ENCODE assay signal across 8 cellular contexts in the genomic region with DNA sequence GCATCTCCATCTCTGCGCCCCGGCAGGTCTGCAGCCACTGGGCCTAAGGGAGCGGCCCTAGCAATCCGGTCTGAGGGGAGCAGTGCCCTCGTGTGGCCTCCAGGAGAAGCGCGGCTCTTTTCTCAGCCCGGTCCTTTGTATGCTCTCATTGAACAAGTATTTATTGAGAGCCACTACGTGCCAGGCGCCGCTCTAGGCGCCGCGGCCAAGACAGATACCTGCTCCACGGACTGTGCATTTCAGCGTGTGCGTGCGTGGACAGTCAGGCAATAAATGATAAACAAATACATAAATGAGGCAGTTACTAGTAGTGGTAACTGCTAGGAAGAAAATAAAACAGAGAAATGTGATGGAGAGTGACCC. TPM values are rescaled to one million over a fixed set of nuclear protein-coding genes. Genes with fewer than 3 reads are reported as not detected.
DNase-seq lines count a peak whose midpoint lies in the region; ATAC-seq, FAIRE-seq and TF ChIP-seq lines count a peak whose summit lies in the region.

No MANE protein-coding gene starts in this region.

- no peak overlapping the region for H3K4me3 ChIP-seq in bronchial epithelial cell (ENCODE audit: low read depth, low read length)

- no peaks in the 10 kb centered on the region for H3K9me3 Mint-ChIP-seq in activated B cell treated with CpG ODN at 0.5 μM for 24 hours

- peak; percentile 89 for ATAC-seq in GM19023 (IDR thresholded peaks at IDR 0.05; ENCODE audit: unreplicated experiment)
- ATAC-seq in HG03159 (IDR thresholded peaks at IDR 0.05; ENCODE audit: unreplicated experiment) = peak; percentile 92
- peak; percentile 99 for ATAC-seq in activated B cell treated with CpG ODN at 0.5 μM for 24 hours (ENCODE audit: low read depth)

- POLR2A ChIA-PET in activated B cell treated with CpG ODN at 0.5 μM for 24 hours (lab: Charles Lee) = no interaction called here

- intact Hi-C loops in activated B cell treated with CpG ODN at 0.5 μM for 24 hours (cut with micrococcal nuclease) = loop anchor here (2.0 kb wide), 1 partner anchor 113 kb away; no protein-coding TSS in a partner anchor

- no peaks in the 10 kb centered on the region for H3K36me3 ChIP-seq in bronchial epithelial cell (ENCODE audit: control insufficient read depth, insufficient read depth, low read length)

- H3K27me3 Mint-ChIP-seq in activated B cell treated with CpG ODN at 0.5 μM for 24 hours = peaks cover 3% of the 10 kb centered on the region

- no peak for TF ChIP-seq CTCF in activated B cell treated with CpG ODN at 0.5 μM for 24 hours (IDR thresholded peaks at IDR 0.05)
- peak; percentile 96 for TF ChIP-seq CTCF in bronchial epithelial cell (IDR thresholded peaks at IDR 0.05; ENCODE audit: insufficient read depth, low read length, severe bottlenecking)

- H3K4me3 Mint-ChIP-seq in activated B cell treated with CpG ODN at 0.5 μM for 24 hours = peak overlapping the region; percentile 44

- FAIRE-seq in bronchial epithelial cell (lab: Jason Lieb, UNC) = no peak

- peaks cover 1% of the 10 kb centered on the region for H3K27me3 ChIP-seq in bronchial epithelial cell (ENCODE audit: control insufficient read depth, insufficient read depth, low read length)

- H3K4me1 Mint-ChIP-seq in activated B cell treated with CpG ODN at 0.5 μM for 24 hours = peaks cover 9% of the 10 kb centered on the region

- no peak overlapping the region for H3K27ac Mint-ChIP-seq in activated B cell treated with CpG ODN at 0.5 μM for 24 hours

- DNase-seq in AG20443 (ENCODE audit: low spot score) (peak; percentile 95), NCI-H2196 treated with DMSO at 0.1 percent for 48 hours (lab: John Stamatoyannopoulos, UW; ENCODE audit: unreplicated experiment) (peak; percentile 79), activated B cell treated with CpG ODN at 0.5 μM for 24 hours (peak; percentile 60), bronchial epithelial cell (ENCODE audit: low read depth) (peak; percentile 79), kidney tubule cell (ENCODE audit: low spot score) (peak; percentile 91)
- DNase-seq in stimulated activated CD4-positive, alpha-beta T cell treated with anti-CD3 and anti-CD28 coated beads, Interleukin-1b, Interleukin-23, amount 100 ng/mL, for 48 hours = peak; percentile 83

- CTCF ChIA-PET in activated B cell treated with CpG ODN at 0.5 μM for 24 hours (lab: Charles Lee) = interaction anchor here (2.4 kb wide), 1 partner anchor 113 kb away, joined by 17 read pairs; no protein-coding TSS in a partner anchor

- no peaks in the 10 kb centered on the region for H3K36me3 Mint-ChIP-seq in activated B cell treated with CpG ODN at 0.5 μM for 24 hours (ENCODE audit: low read depth)

RNA-seq across cellular contexts. Expression of a gene that starts 2.3 kb away (rescaled TPM):
- total RNA-seq in activated B cell treated with CpG ODN at 0.5 μM for 24 hours (not detected in 2 replicates), bronchial epithelial cell (0.38 TPM in 1 of 2 replicates, not detected in the other)

RNA-seq across cellular contexts. Expression of a gene that starts 11.3 kb away (rescaled TPM):
- total RNA-seq in activated B cell treated with CpG ODN at 0.5 μM for 24 hours (0.22 and 0.49 TPM in 2 replicates), bronchial epithelial cell (23.8 and 76.6 TPM in 2 replicates)

RNA-seq across cellular contexts. Expression of a gene that starts 43.9 kb away (rescaled TPM):
- total RNA-seq in activated B cell treated with CpG ODN at 0.5 μM for 24 hours (166 and 187 TPM in 2 replicates), bronchial epithelial cell (77.1 and 85.8 TPM in 2 replicates)

RNA-seq across cellular contexts. Expression of a gene that starts 54.8 kb away (rescaled TPM):
- total RNA-seq in activated B cell treated with CpG ODN at 0.5 μM for 24 hours (38.2 and 38.4 TPM in 2 replicates), bronchial epithelial cell (34.5 and 38.1 TPM in 2 replicates)

Comparison
In these comparisons a context has a peak if more than half of its experiments do, and no peak if none do; other contexts are left out.
1. RNA of a gene that starts 11.3 kb away (total RNA-seq): 23.8 to 76.6 TPM in bronchial epithelial cell; 0.22 to 0.49 TPM in activated B cell treated with CpG ODN at 0.5 μM for 24 hours; every median in the first group is over 10 times any median in the second.
2. Peak in every context shown above with its lines, with median percentiles within 50 percentile points of each other: DNase-seq and ATAC-seq.